In the genomic region with DNA sequence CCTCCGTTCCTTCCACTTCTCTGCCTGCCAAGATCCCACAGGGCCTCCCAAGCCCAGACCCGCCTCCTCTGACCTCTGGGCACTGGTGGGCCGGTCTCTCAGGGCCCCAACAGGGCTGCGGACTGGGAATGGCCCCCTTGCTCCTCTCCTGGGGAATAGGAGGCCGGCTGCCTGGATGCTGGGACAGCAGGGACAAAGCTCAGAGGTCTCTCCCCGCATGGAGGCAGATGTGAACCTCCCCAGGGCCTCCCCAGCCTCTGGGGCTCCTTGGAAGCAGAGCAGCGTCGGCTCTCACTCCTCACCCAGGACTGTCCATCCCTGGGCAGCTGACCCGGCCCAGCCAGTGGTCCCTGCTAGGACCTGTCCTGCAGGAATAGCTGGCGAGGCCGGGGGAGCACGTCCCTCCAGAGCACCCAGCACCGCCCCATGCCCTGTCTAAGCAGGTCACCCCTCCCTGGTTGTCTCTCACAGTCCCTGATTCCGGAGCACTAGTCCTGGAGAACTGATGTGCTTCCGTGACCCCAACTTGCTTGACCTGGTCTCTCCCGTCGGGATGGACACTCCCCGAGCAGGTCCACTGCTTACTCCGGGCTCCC, we compare ENCODE assay signal across 14 cellular contexts.
"Had no signal": no experiment of that assay in that cellular context is flagged by ENCODE, and none has a peak within 500 bp of the region (broad histone marks: within the 10 kb centered on the region; RNA-seq: fewer than 3 reads in every experiment).

No MANE protein-coding gene starts in this region.

- H3K9me3 ChIP-seq: stomach, uterus had no signal

- H3K27me3 ChIP-seq: cardiac muscle cell, uterus had no signal

- H3K4me1 ChIP-seq: uterus had no signal

- ATAC-seq: effector memory CD8-positive, alpha-beta T cell; naive thymus-derived CD4-positive, alpha-beta T cell had no signal

- H3K27ac ChIP-seq: cardiac muscle cell, stomach, uterus had no signal

- FAIRE-seq: astrocyte had no signal

- DNase-seq: activated CD4-positive, alpha-beta memory T cell treated with anti-CD3 and anti-CD28 coated beads for 36 hours; activated CD4-positive, CD25-positive, alpha-beta regulatory T cell treated with anti-CD3 and anti-CD28 coated beads, Interleukin-2, amount 50 U/mL, for 72 hours; activated CD8-positive, alpha-beta memory T cell treated with anti-CD3 and anti-CD28 coated beads, Interleukin-2, amount 50 U/mL, for 48 hours; activated naive CD4-positive, alpha-beta T cell treated with anti-CD3 and anti-CD28 coated beads for 36 hours; cortex of kidney; effector memory CD8-positive, alpha-beta T cell; kidney glomerular epithelial cell; naive thymus-derived CD4-positive, alpha-beta T cell; stimulated activated CD4-positive, alpha-beta T cell treated with anti-CD3 and anti-CD28 coated beads, Interleukin-15, amount 100 ng/mL, for 24 hours; stimulated activated CD4-positive, alpha-beta T cell treated with anti-CD3 and anti-CD28 coated beads, Interleukin-4, amount 100 ng/mL, for 24 hours; stomach; uterus had no signal

- H3K36me3 ChIP-seq: cardiac muscle cell, stomach, uterus had no signal

- H3K4me3 ChIP-seq: cardiac muscle cell, stomach, uterus had no signal
